Comparison of ENCODE assay signal across 17 cellular contexts in the genomic region with DNA sequence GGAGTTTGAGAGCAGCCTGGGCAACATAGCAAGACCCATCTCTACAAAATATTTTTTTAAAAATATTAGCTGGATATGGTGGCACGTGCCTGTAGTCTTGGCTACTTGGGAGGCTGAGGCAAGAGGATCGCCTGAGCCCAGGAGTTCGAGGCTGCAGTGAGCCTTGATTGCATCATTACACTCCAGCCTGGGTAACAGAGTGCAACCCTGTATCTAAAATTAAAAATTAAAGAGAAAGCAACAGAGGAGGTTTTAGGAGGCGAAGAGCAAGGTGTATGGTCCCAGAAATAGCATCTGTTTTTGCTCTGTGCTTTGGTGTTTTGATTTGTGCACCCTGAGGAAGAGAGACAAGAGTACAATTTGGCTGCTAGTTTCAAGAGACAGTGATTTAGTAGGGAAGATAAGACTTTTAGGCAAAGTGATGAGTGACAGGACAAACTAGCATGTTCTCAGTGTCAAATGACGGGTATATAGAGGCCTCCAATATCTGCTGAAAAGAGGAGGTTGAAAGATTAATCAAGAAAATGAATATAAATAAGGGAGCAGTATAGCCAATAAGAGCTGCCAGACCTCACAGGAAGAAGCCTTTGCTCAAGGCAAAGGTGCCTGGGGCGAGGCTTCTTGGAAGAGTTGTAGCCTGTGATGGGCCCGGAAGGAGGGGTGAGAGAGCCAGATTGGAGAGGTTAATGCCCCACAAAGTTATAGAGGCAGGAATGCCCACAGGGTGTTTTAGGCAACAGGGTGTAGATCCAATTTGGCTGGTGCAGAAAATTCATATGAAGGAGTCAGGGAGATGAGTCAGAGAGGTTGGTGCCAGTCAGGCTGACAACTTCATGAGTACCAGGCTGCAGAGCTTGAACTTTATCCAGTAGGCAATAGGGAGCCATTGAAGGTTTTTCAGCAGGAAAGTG. TPM values are rescaled to one million over a fixed set of nuclear protein-coding genes. Genes with fewer than 3 reads are reported as not detected.
DNase-seq lines count a peak whose midpoint lies in the region; ATAC-seq and TF ChIP-seq lines count a peak whose summit lies in the region.
"Had no signal": no experiment of that assay in that cellular context is flagged by ENCODE, and none has a peak within 500 bp of the region (broad histone marks: within the 10 kb centered on the region; RNA-seq: fewer than 3 reads in every experiment).

No MANE protein-coding gene starts in this region.

- TF ChIP-seq POLR2A in stomach (IDR thresholded peaks at IDR 0.05): no peak

- no peaks in the 10 kb centered on the region for H3F3A ChIP-seq in smooth muscle cell (ENCODE audit: low read depth)

- no peak for TF ChIP-seq CTCF in right atrium auricular region (IDR thresholded peaks at IDR 0.05)
- no peak for TF ChIP-seq CTCF in stomach (IDR thresholded peaks at IDR 0.05)
- no peak for TF ChIP-seq CTCF in smooth muscle cell (IDR thresholded peaks at IDR 0.05; ENCODE audit: borderline replicate concordance, insufficient read depth, poor library complexity, severe bottlenecking)

- H3K4me2 ChIP-seq in smooth muscle cell: no peak overlapping the region

- no peaks in the 10 kb centered on the region for H3K27me3 ChIP-seq in right atrium auricular region
- no peaks in the 10 kb centered on the region for H3K27me3 ChIP-seq in stomach
- no peaks in the 10 kb centered on the region for H3K27me3 ChIP-seq in smooth muscle cell (ENCODE audit: low read depth)

- DNase-seq in HT1080 (ENCODE audit: low read depth) (peak; percentile 41), right atrium auricular region (ENCODE audit: low spot score) (no peak), stomach (no peak), smooth muscle cell (lab: John Stamatoyannopoulos, UW; ENCODE audit: unreplicated experiment) (no peak), NCI-H2029 (lab: John Stamatoyannopoulos, UW) (no peak)
- DNase-seq: activated B cell treated with CpG ODN at 0.5 μM for 24 hours; amniotic stem cell; C1 segment of cervical spinal cord; effector CD4-positive, alpha-beta T cell; H9; NCI-H187; occipital lobe; stimulated activated CD4-positive, alpha-beta T cell treated with anti-CD3 and anti-CD28 coated beads, Interleukin-1b, Interleukin-23, amount 100 ng/mL, for 48 hours had no signal

- H3K4me3 ChIP-seq in right atrium auricular region (no peak overlapping the region), stomach (no peak overlapping the region), smooth muscle cell (no peak overlapping the region)
- H3K4me3 ChIP-seq: lung had no signal

- 79 to 92% (median 88%) methylated on average over 7 of the region's 7 CpGs for WGBS in stomach, 5 donors
- 74% methylated on average over 7 of the region's 7 CpGs for WGBS in smooth muscle cell (ENCODE audit: low lambda C conversion rate)

- H3K9ac ChIP-seq in smooth muscle cell (ENCODE audit: low read depth): no peak overlapping the region

- H3K27ac ChIP-seq in angular gyrus (ENCODE audit: low read depth, low read length): peak overlapping the region; percentile 37
- H3K27ac ChIP-seq in right atrium auricular region: peak overlapping the region; percentile 88 to 94
- peak overlapping the region in 3 of 5 donors; percentile 40 to 81 (median 74) for H3K27ac ChIP-seq in stomach
- no peak overlapping the region for H3K27ac ChIP-seq in smooth muscle cell (ENCODE audit: low read depth)

- intact Hi-C loops in stomach (cut with DNase I; ENCODE audit: low total_unique reads): no loop called here

- no peaks in the 10 kb centered on the region for H3K79me2 ChIP-seq in smooth muscle cell (ENCODE audit: low read depth)

- no peak for ATAC-seq in HG02759 (IDR thresholded peaks at IDR 0.05; ENCODE audit: unreplicated experiment)
- no peak for ATAC-seq in HG03520 (IDR thresholded peaks at IDR 0.05; ENCODE audit: unreplicated experiment)

- H2AFZ ChIP-seq in smooth muscle cell (ENCODE audit: low read depth): no peak overlapping the region

- no peak for TF ChIP-seq EP300 in stomach (IDR thresholded peaks at IDR 0.05)

- H3K4me1 ChIP-seq in right atrium auricular region (peaks cover 0 to 75% of the 10 kb centered on the region in 2 donors), stomach (peaks cover 16 to 67% (median 35%) of the 10 kb centered on the region in 4 donors), smooth muscle cell (ENCODE audit: low read depth) (no peaks in the 10 kb centered on the region)

- H3K9me3 ChIP-seq in right atrium auricular region (no peaks in the 10 kb centered on the region), stomach (no peaks in the 10 kb centered on the region), smooth muscle cell (replicated peaks; ENCODE audit: low read depth) (no peaks in the 10 kb centered on the region)

- no peaks in the 10 kb centered on the region for H3K36me3 ChIP-seq in right atrium auricular region
- H3K36me3 ChIP-seq in stomach: no peaks in the 10 kb centered on the region
- no peaks in the 10 kb centered on the region for H3K36me3 ChIP-seq in smooth muscle cell (ENCODE audit: low read depth)

- H4K20me1 ChIP-seq in smooth muscle cell (ENCODE audit: low read depth): no peaks in the 10 kb centered on the region

RNA-seq across cellular contexts. Expression of a gene that starts 11.4 kb away (rescaled TPM):
- total RNA-seq in HT1080 (2014; rRNA removed; shearing (Covaris generic)): 0.02 TPM in 1 of 2 replicates, not detected in the other
- 0.02 and 0.11 TPM in 2 replicates for polyA plus RNA-seq in HT1080 (2015; cell fraction: cytosol; rRNA removed)
- polyA plus RNA-seq in HT1080 (2015; cell fraction: nucleus; rRNA removed): 0.07 and 0.11 TPM in 2 replicates
- total RNA-seq in right atrium auricular region (10 to 100 TPM; 36.9 to 38.4 TPM), stomach (10 to 100 TPM in 3 of 5 donors, 1 to 10 TPM in 2; 2.3 to 42.4 (median 12.9) TPM), smooth muscle cell (not detected in 2 replicates)
- polyA plus RNA-seq in stomach (10 to 100 TPM in 1 of 3 donors, 1 to 10 TPM in 2; 1.6 to 10.6 (median 2.9) TPM), smooth muscle cell (0.19 TPM in 1 of 2 replicates, not detected in the other)
